ENCODE assay signal across 1 cellular context in genomic region chr7:133683182-133683454, GRCh38.
TF ChIP-seq lines count a peak whose summit lies in the region.

No MANE protein-coding gene starts in this region.

TF ChIP-seq in K562, 482 proteins besides CTCF, POLR2A, EP300 and RAD21:
- peak; percentile 9; the same call in 1 of the 2 replicates for TF ChIP-seq CBFA2T3 (IDR thresholded peaks at IDR 0.05)
- TF ChIP-seq ARID1B (IDR thresholded peaks at IDR 0.05), result 0 out of 2 replicates have a peak, but pooled peaks have one; percentile 18
- no peak for TF ChIP-seq SLC30A9 (CRISPR knock-in tag; IDR thresholded peaks at IDR 0.05)
